In the genomic region with DNA sequence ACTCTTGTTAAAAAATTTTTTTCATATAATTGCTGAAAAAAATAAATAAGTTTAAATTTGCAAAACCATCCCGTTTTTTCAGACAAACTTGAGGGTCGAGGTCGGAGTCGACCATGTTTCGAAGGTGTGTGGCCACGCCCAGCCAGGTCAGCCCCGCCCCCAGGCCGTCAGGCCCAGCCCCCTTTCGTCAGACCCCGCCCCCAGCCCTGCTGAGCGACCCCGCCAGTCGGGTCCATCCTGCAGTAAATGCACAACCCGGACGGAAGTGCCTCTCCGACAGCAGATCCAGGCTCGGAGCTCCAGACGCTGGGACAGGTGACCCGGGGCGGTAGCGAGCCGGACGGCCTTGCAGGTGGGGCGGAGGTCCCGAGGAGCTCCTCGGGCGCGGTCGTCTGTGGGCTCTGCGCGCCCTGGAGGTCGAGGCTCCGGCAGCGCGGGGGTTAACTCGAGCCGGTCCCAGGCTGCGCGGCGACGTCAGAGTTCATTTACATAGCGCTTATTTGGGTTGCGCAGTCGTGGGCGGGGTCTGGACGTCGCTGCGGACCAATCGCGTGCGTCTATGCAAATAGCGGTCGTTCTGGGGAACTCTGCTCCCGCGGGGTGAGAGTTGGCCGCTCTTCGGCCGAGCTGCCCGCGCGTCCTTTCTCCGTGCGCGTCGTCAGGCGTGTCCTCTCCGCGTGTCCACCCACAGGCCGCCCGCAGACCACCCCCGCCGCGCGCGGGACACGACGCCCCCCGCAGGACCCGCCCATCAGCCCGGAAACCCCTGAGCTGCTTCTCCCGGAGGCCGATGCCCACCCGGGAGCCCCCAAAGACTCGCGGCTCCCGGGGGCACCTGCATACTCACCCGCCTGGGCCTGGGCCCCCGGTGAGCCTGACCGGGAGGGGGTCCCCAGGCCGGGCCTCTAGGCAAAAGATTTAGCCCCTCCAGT, we compare ENCODE assay signal across 8 cellular contexts. TPM values are rescaled to one million over a fixed set of nuclear protein-coding genes. Genes with fewer than 3 reads are reported as not detected.
DNase-seq lines count a peak whose midpoint lies in the region; ATAC-seq and TF ChIP-seq lines count a peak whose summit lies in the region.

A gene with protein sequence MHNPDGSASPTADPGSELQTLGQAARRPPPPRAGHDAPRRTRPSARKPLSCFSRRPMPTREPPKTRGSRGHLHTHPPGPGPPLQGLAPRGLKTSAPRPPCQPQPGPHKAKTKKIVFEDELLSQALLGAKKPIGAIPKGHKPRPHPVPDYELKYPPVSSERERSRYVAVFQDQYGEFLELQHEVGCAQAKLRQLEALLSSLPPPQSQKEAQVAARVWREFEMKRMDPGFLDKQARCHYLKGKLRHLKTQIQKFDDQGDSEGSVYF (plus strand): TSS at position 225 of the 932 bp plus-strand sequence. CDS start 22 bp downstream, at position 247.

- no peaks in the 10 kb centered on the region for H3K27me3 ChIP-seq in lung (ENCODE audit: control insufficient read depth, insufficient read depth)

- peak; percentile 98 for DNase-seq in COLO668 (lab: John Stamatoyannopoulos, UW; ENCODE audit: unreplicated experiment)
- peak; percentile 96 for DNase-seq in GM20000 (ENCODE audit: low spot score)
- DNase-seq in HT-29 (ENCODE audit: low spot score): peak; percentile 94
- DNase-seq in NK-92 treated with Interleukin-12 subunit alpha and Interleukin-12 subunit beta, amount 100 ng/mL, for 24 hours (lab: John Stamatoyannopoulos, UW): peak; percentile 98
- DNase-seq in activated CD8-positive, alpha-beta memory T cell treated with anti-CD3 and anti-CD28 coated beads for 1 hour (ENCODE audit: extremely low read depth in 1 of 2, low read depth in 1 of 2): peak; percentile 94
- peak; percentile 96 for DNase-seq in effector CD4-positive, alpha-beta T cell
- DNase-seq in lung (ENCODE audit: low spot score): peak; percentile 98
- peak; percentile 93 to 97 (median 94) for DNase-seq in stimulated activated CD4-positive, alpha-beta T cell treated with anti-CD3 and anti-CD28 coated beads, TNF-alpha, amount 100 ng/mL, for 24 hours (ENCODE audit: low read depth in 3 of 3)

- peak; percentile 97 for ATAC-seq in lung (ENCODE audit: insufficient read depth, low FRiP score)

- peaks cover 0 to 5% of the 10 kb centered on the region in 2 donors for H3K36me3 ChIP-seq in lung (ENCODE audit: control insufficient read depth in 2 of 2, insufficient read depth in 2 of 2, low read length in 2 of 2)

- H3K9me3 ChIP-seq in lung (ENCODE audit: control insufficient read depth in 2 of 2, insufficient read depth in 1 of 2, low read length in 1 of 2): no peaks in the 10 kb centered on the region

- peak within 1 kb of the TSS; percentile 60 for H3K4me3 ChIP-seq in lung

- peak within 1 kb of the TSS; percentile 87 to 97 for H3K27ac ChIP-seq in lung (ENCODE audit: low read depth in 1 of 2, low read length in 1 of 2)

- no peak for TF ChIP-seq CTCF in GM20000 (IDR thresholded peaks at IDR 0.05; ENCODE audit: extremely low read depth, missing control alignments)
- peak; percentile 1 for TF ChIP-seq CTCF in lung (IDR thresholded peaks at IDR 0.05; ENCODE audit: control extremely low read depth, extremely low read depth)

- 0 to 1% methylated on average over 78 to 90 of the region's 90 CpGs for WGBS in lung, 2 donors

- no peaks in the 10 kb centered on the region for H3K4me1 ChIP-seq in lung (ENCODE audit: control insufficient read depth in 2 of 2, insufficient read depth in 2 of 2, low read length in 2 of 2)

RNA-seq across cellular contexts. Expression of the gene that starts here (rescaled TPM):
- total RNA-seq in HT-29 (2014; rRNA removed; shearing (Covaris generic)): 2.6 and 8.7 TPM in 2 replicates
- 10 to 100 TPM in 1 of 2 donors, 1 to 10 TPM in 1; 9.1 to 39.5 TPM for total RNA-seq in lung
- polyA plus RNA-seq in lung: 10 to 100 TPM; 19.4 to 31.1 TPM

Comparison
In these comparisons a context has a peak if more than half of its experiments do, and no peak if none do; other contexts are left out.
1. Peak in every context shown above with its lines: DNase-seq, ATAC-seq, H3K4me3 ChIP-seq and H3K27ac ChIP-seq.